8 cellular contexts compared by ENCODE assay signal in genomic region chr5:100900796-100901731, GRCh38. TPM values are rescaled to one million over a fixed set of nuclear protein-coding genes. Genes with fewer than 3 reads are reported as not detected.
A peak's percentile ranks its signal among the peaks of the same experiment; 100 is the strongest.
DNase-seq lines count a peak whose midpoint lies in the region; ATAC-seq and TF ChIP-seq lines count a peak whose summit lies in the region.

No MANE protein-coding gene starts in this region.

- peak; percentile 10 for DNase-seq in NCI-H1417 treated with DMSO at 0.1 percent for 48 hours (lab: John Stamatoyannopoulos, UW)
- DNase-seq in UCSD-AML1 (lab: John Stamatoyannopoulos, UW; ENCODE audit: unreplicated experiment), result peak; percentile 94
- DNase-seq in mammary epithelial cell, result peak; percentile 53
- peak; percentile 61 for DNase-seq in kidney tubule cell (ENCODE audit: low spot score)
- DNase-seq in stimulated activated CD4-positive, alpha-beta T cell treated with anti-CD3 and anti-CD28 coated beads, Interleukin-1b, Interleukin-23, amount 100 ng/mL, for 4 hours (ENCODE audit: low read depth in 2 of 2), result peak; percentile 81 to 88
- DNase-seq in NCI-H2171 (lab: John Stamatoyannopoulos, UW), result no peak

- TF ChIP-seq CTCF in mammary epithelial cell (conservative IDR thresholded peaks at IDR 0.05 in 1 of 2, IDR thresholded peaks at IDR 0.05 in 1 of 2; ENCODE audit: extremely low read depth in 1 of 2, insufficient read depth in 1 of 2, low read depth in 1 of 2, low read length in 2 of 2), result no peak

- in situ Hi-C loops in mammary epithelial cell (cut with MboI; ENCODE audit: low sequenced_read_pairs in 2 of 2), result no loop called here

- peak; percentile 73 for TF ChIP-seq POLR2A in GM10847 (IDR thresholded peaks at IDR 0.05; ENCODE audit: extremely low read depth, insufficient read length)

- peaks cover 25% of the 10 kb centered on the region for H3K27me3 ChIP-seq in mammary epithelial cell (ENCODE audit: insufficient read depth, low read length)

- no TSS peak for BruUV-seq in mammary epithelial cell (replicated peaks; lab: Mats Ljungman, UMichigan)

- WGBS in mammary epithelial cell (ENCODE audit: low coverage, missing lambda C conversion rate), result 3% methylated on average over 17 of the region's 46 CpGs

- H3K27ac ChIP-seq in mammary epithelial cell (ENCODE audit: insufficient read depth, low read depth, low read length), result no peak overlapping the region

- CTCF ChIA-PET in mammary epithelial cell (lab: Charles Lee; ENCODE audit: low non-redundant PET), result no interaction called here

- H3K4me2 ChIP-seq in mammary epithelial cell (ENCODE audit: insufficient read depth, low read depth, low read length), result peak overlapping the region; percentile 97

- no peak overlapping the region for H3K9ac ChIP-seq in mammary epithelial cell (ENCODE audit: insufficient read depth, low read length)

- H3K4me1 ChIP-seq in mammary epithelial cell (ENCODE audit: insufficient read depth, low read length), result peaks cover 16% of the 10 kb centered on the region

- intact Hi-C loops in mammary epithelial cell (cut with micrococcal nuclease), result loop anchor here (5.0 kb wide), 1 partner anchor 279 kb away; no protein-coding TSS in a partner anchor

- dilution Hi-C loops in mammary epithelial cell (cut with HindIII; ENCODE audit: low sequenced_read_pairs), result no loop called here

- no peaks in the 10 kb centered on the region for H3K79me2 ChIP-seq in mammary epithelial cell (ENCODE audit: insufficient read depth, low read length)

- H2AFZ ChIP-seq in mammary epithelial cell (ENCODE audit: low read depth, low read length), result peak overlapping the region; percentile 93

- H3K36me3 ChIP-seq in mammary epithelial cell (ENCODE audit: insufficient read depth, low read length), result no peaks in the 10 kb centered on the region

- H3K9me3 ChIP-seq in mammary epithelial cell (replicated peaks; ENCODE audit: insufficient read depth, low read length), result no peaks in the 10 kb centered on the region

- peak overlapping the region; percentile 37 to 60 (median 42) for H3K4me3 ChIP-seq in mammary epithelial cell (replicated peaks in 1 of 3; ENCODE audit: insufficient read depth in 1 of 3, low read depth in 2 of 3, low read length in 3 of 3)

- no peaks in the 10 kb centered on the region for H4K20me1 ChIP-seq in mammary epithelial cell (ENCODE audit: insufficient read depth, low read length)

- peak; percentile 36 for ATAC-seq in HG02588 (IDR thresholded peaks at IDR 0.05; ENCODE audit: unreplicated experiment)

RNA-seq across cellular contexts. Expression of gene ST8SIA4, which starts 2.0 kb away (rescaled TPM):
- total RNA-seq in mammary epithelial cell, result under 1 TPM in 1 of 2 donors, not detected in 1; under 0.01 TPM
- not detected for polyA plus RNA-seq in mammary epithelial cell
- polyA minus RNA-seq in mammary epithelial cell, result not detected
